In genomic region chr16:62639890-62640289, GRCh38 we compare ENCODE assay signal across 23 cellular contexts.
"Had no signal": no experiment of that assay in that cellular context is flagged by ENCODE, and none has a peak within 500 bp of the region (broad histone marks: within the 10 kb centered on the region; RNA-seq: fewer than 3 reads in every experiment).

No MANE protein-coding gene starts in this region.

- H3K4me2 ChIP-seq: hepatocyte had no signal

- DNase-seq: effector CD8-positive, alpha-beta T cell; endodermal cell; foreskin fibroblast; heart left ventricle; kidney; natural killer cell; nucleus accumbens; sigmoid colon; stimulated activated CD4-positive, alpha-beta T cell treated with anti-CD3 and anti-CD28 coated beads, Interleukin-2, amount 100 ng/mL, for 24 hours; stimulated activated CD4-positive, alpha-beta T cell treated with anti-CD3 and anti-CD28 coated beads, Interleukin-4, amount 100 ng/mL, for 24 hours; stimulated activated naive CD4-positive, alpha-beta T cell treated with Interleukin-2 at 50 U/mL for 16 hours; stomach; thyroid gland; trophoblast cell had no signal

- H3K27me3 ChIP-seq: gastroesophageal sphincter, heart left ventricle, hepatocyte, right atrium auricular region, sigmoid colon, stomach, thyroid gland, vagina had no signal

- H3K9me3 ChIP-seq: prostate gland, sigmoid colon, thyroid gland, vagina had no signal

- H3K4me3 ChIP-seq: gastroesophageal sphincter, heart left ventricle, hepatocyte, lung, prostate gland, right atrium auricular region, sigmoid colon, stomach, thyroid gland, vagina had no signal

- H3K4me1 ChIP-seq: gastroesophageal sphincter, prostate gland, sigmoid colon, stomach, thyroid gland, vagina had no signal

- H3K36me3 ChIP-seq: gastroesophageal sphincter, heart left ventricle, prostate gland, right atrium auricular region, sigmoid colon, stomach, thyroid gland, vagina had no signal

- H2AFZ ChIP-seq: hepatocyte had no signal

- H3K27ac ChIP-seq: epithelial cell of prostate, gastroesophageal sphincter, heart left ventricle, hepatocyte, prostate gland, sigmoid colon, stomach, thyroid gland, vagina had no signal

- H3K79me2 ChIP-seq: hepatocyte had no signal

- ATAC-seq: esophagus mucosa, gastroesophageal sphincter, left lobe of liver, natural killer cell had no signal

- FAIRE-seq: kidney had no signal
